16 cellular contexts compared by ENCODE assay signal in genomic region chr4:25670991-25671390, GRCh38. TPM values are rescaled to one million over a fixed set of nuclear protein-coding genes. Genes with fewer than 3 reads are reported as not detected.
A peak's percentile ranks its signal among the peaks of the same experiment; 100 is the strongest.
DNase-seq lines count a peak whose midpoint lies in the region; ATAC-seq lines count a peak whose summit lies in the region.
"Had no signal": no experiment of that assay in that cellular context is flagged by ENCODE, and none has a peak within 500 bp of the region (broad histone marks: within the 10 kb centered on the region; RNA-seq: fewer than 3 reads in every experiment).

No MANE protein-coding gene starts in this region.

- no peak for ATAC-seq in HG03469 (IDR thresholded peaks at IDR 0.05; ENCODE audit: unreplicated experiment)
- ATAC-seq: HepG2 had no signal

- DNase-seq in C1 segment of cervical spinal cord (lab: John Stamatoyannopoulos, UW) = peak in 9 of 14 donors; percentile 2 to 67 (median 13)
- DNase-seq in cerebellar cortex (ENCODE audit: low spot score) = peak; percentile 82
- peak; percentile 24 for DNase-seq in mesenteric fat pad (ENCODE audit: low spot score)
- DNase-seq in stimulated activated CD4-positive, alpha-beta T cell treated with anti-CD3 and anti-CD28 coated beads, Interleukin-4, amount 100 ng/mL, for 24 hours = no peak
- DNase-seq in glomerular visceral epithelial cell (ENCODE audit: extremely low spot score) = no peak
- DNase-seq: BE2C; CD4-positive, alpha-beta memory T cell; DMS153; DMS79; GF-D8; GOT3; H9 had no signal

RNA-seq across cellular contexts. Expression of gene SLC34A2, which starts 15.3 kb away (rescaled TPM):
- total RNA-seq in mesenteric fat pad = not detected
- total RNA-seq: A172; CD4-positive, alpha-beta memory T cell; Daoy; HepG2 had no signal

Comparison
In these comparisons a context has a peak if more than half of its experiments do, and no peak if none do; other contexts are left out.
1. DNase-seq: peak in C1 segment of cervical spinal cord (9 of 14), cerebellar cortex (single experiment) and mesenteric fat pad (single experiment); none in stimulated activated CD4-positive, alpha-beta T cell treated with anti-CD3 and anti-CD28 coated beads, Interleukin-4, amount 100 ng/mL, for 24 hours (single experiment) and glomerular visceral epithelial cell (single experiment).